9 cellular contexts compared by ENCODE assay signal in the genomic region with DNA sequence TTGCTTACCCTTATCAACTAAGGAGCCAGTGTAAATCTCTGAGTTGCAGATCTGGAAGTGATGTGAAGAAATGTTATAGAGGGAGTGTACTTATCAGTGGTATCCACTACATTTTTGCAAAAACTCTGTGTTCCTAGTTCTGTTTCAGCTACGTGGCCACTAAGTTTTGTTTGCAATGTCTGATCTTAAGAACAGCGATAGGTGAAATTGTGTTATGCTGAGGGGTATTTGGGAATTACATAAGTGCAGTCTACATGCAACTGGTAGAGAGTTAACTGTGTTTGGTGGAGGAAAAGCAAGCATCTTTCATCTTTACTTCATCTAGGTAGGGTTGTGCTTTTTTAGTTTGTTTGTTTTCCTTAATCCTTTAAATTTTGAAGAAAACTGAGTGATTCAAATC.
A peak's percentile ranks its signal among the peaks of the same experiment; 100 is the strongest.
DNase-seq lines count a peak whose midpoint lies in the region; ATAC-seq and TF ChIP-seq lines count a peak whose summit lies in the region.
"Had no signal": no experiment of that assay in that cellular context is flagged by ENCODE, and none has a peak within 500 bp of the region (broad histone marks: within the 10 kb centered on the region; RNA-seq: fewer than 3 reads in every experiment).

No MANE protein-coding gene starts in this region.

- TF ChIP-seq EP300 in sigmoid colon (IDR thresholded peaks at IDR 0.05), result no peak

- no peaks in the 10 kb centered on the region for H3K9me3 ChIP-seq in CD8-positive, alpha-beta T cell (ENCODE audit: low read length)
- H3K9me3 ChIP-seq in Karpas-422 (ENCODE audit: low read length), result no peaks in the 10 kb centered on the region
- H3K9me3 ChIP-seq in duodenal mucosa (ENCODE audit: control insufficient read depth in 1 of 2, low read length in 2 of 2), result no peaks in the 10 kb centered on the region
- no peaks in the 10 kb centered on the region for H3K9me3 ChIP-seq in sigmoid colon
- H3K9me3 ChIP-seq in mucosa of descending colon, result no peaks in the 10 kb centered on the region

- H3K4me1 Mint-ChIP-seq in CD8-positive, alpha-beta T cell (ENCODE audit: low read depth), result peaks cover 68% of the 10 kb centered on the region

- POLR2A ChIA-PET in CD8-positive, alpha-beta T cell (lab: Charles Lee), result interaction anchor here (0.7 to 3.3 kb wide), 11 partner anchors 9 to 111 kb away, joined by 3 to 20 read pairs (median 6); no protein-coding TSS in a partner anchor

- no peaks in the 10 kb centered on the region for H3K9me2 ChIP-seq in Karpas-422 (replicated peaks; ENCODE audit: insufficient read depth, low read length)

- peak overlapping the region; percentile 98 for H3K27ac Mint-ChIP-seq in CD8-positive, alpha-beta T cell

- intact Hi-C loops in CD8-positive, alpha-beta T cell (cut with DNase I, micrococcal nuclease), result loop anchor here (1.0 to 10.0 kb wide), 3 partner anchors 111 to 1350 kb away; a partner anchor contains a TSS
- intact Hi-C loops in sigmoid colon (cut with DNase I), result no loop called here
- intact Hi-C loops in mucosa of descending colon (cut with DNase I, micrococcal nuclease), result no loop called here

- no peak for ATAC-seq in CD8-positive, alpha-beta T cell
- ATAC-seq in mucosa of descending colon, result no peak

- no peaks in the 10 kb centered on the region; the same call in 1 of the 2 replicates for H3K79me2 ChIP-seq in Karpas-422 (ENCODE audit: low read length)

- H3K4me2 ChIP-seq in Karpas-422 (ENCODE audit: low read depth, low read length, poor library complexity, severe bottlenecking), result peak overlapping the region; percentile 67
- H3K4me2 ChIP-seq: KMS-11 had no signal

- peaks cover 50% of the 10 kb centered on the region for H3K4me1 ChIP-seq in CD8-positive, alpha-beta T cell (ENCODE audit: insufficient read depth, low read length)
- peaks cover 70% of the 10 kb centered on the region for H3K4me1 ChIP-seq in Karpas-422 (ENCODE audit: low read length)
- peaks cover 15 to 31% of the 10 kb centered on the region in 2 donors for H3K4me1 ChIP-seq in duodenal mucosa (ENCODE audit: control insufficient read depth in 1 of 2, insufficient read depth in 2 of 2, low read length in 2 of 2)
- H3K4me1 ChIP-seq in sigmoid colon, result peaks cover 0 to 46% (median 34%) of the 10 kb centered on the region in 4 donors
- peaks cover 12% of the 10 kb centered on the region for H3K4me1 ChIP-seq in mucosa of descending colon (ENCODE audit: low read depth)

- no peak for TF ChIP-seq POLR2A in sigmoid colon (IDR thresholded peaks at IDR 0.05)

- H3K4me3 ChIP-seq in CD8-positive, alpha-beta T cell (ENCODE audit: low read depth, low read length), result peak overlapping the region; percentile 73
- H3K4me3 ChIP-seq in Karpas-422 (ENCODE audit: low read length) (peak overlapping the region; percentile 42), duodenal mucosa (ENCODE audit: low read depth in 1 of 2, low read length in 2 of 2) (peak overlapping the region; percentile 68 to 87), sigmoid colon (no peak overlapping the region), mucosa of descending colon (no peak overlapping the region)

- H3K9ac ChIP-seq in Karpas-422 (ENCODE audit: low read length), result peak overlapping the region; percentile 48
- H3K9ac ChIP-seq in duodenal mucosa (ENCODE audit: low read depth in 1 of 2, low read length in 2 of 2), result peak overlapping the region; percentile 25 to 46
- H3K9ac ChIP-seq: KMS-11 had no signal

- no peaks in the 10 kb centered on the region for H3K27me3 Mint-ChIP-seq in CD8-positive, alpha-beta T cell (ENCODE audit: low read depth)

- CTCF ChIA-PET in CD8-positive, alpha-beta T cell (lab: Charles Lee), result interaction anchor here (0.9 to 5.1 kb wide), 5 partner anchors 9 to 111 kb away, joined by 3 to 28 read pairs (median 6); no protein-coding TSS in a partner anchor

- no peaks in the 10 kb centered on the region for H4K20me1 ChIP-seq in Karpas-422 (ENCODE audit: insufficient read depth, low read depth, low read length)

- TF ChIP-seq CTCF in CD8-positive, alpha-beta T cell (IDR thresholded peaks at IDR 0.05), result no peak
- TF ChIP-seq CTCF in sigmoid colon (IDR thresholded peaks at IDR 0.05), result no peak
- no peak for TF ChIP-seq CTCF in mucosa of descending colon (IDR thresholded peaks at IDR 0.05)

- H2AFZ ChIP-seq in Karpas-422 (ENCODE audit: low read length), result no peak overlapping the region

- peaks cover 45% of the 10 kb centered on the region for H3K36me3 Mint-ChIP-seq in CD8-positive, alpha-beta T cell

- H3K27me3 ChIP-seq in CD8-positive, alpha-beta T cell (ENCODE audit: insufficient read depth, low read length), result no peaks in the 10 kb centered on the region
- H3K27me3 ChIP-seq in Karpas-422 (ENCODE audit: low read length), result no peaks in the 10 kb centered on the region
- H3K27me3 ChIP-seq in duodenal mucosa (ENCODE audit: control insufficient read depth in 1 of 2, insufficient read depth in 2 of 2, low read length in 2 of 2), result no peaks in the 10 kb centered on the region
- no peaks in the 10 kb centered on the region for H3K27me3 ChIP-seq in sigmoid colon

- no peak for DNase-seq in CD8-positive, alpha-beta T cell
- DNase-seq in Karpas-422 (no peak), sigmoid colon (no peak), mucosa of descending colon (no peak), NCI-H1436 treated with DMSO at 0.1 percent for 48 hours (lab: John Stamatoyannopoulos, UW) (no peak), HCEC 1CT (no peak), NCI-H128 (lab: John Stamatoyannopoulos, UW; ENCODE audit: unreplicated experiment) (no peak)

- 61 to 80% methylated on average over 2 of the region's 2 CpGs for WGBS in sigmoid colon, 2 donors

- H3K27ac ChIP-seq in CD8-positive, alpha-beta T cell (ENCODE audit: low read depth, low read length), result peak overlapping the region; percentile 86
- H3K27ac ChIP-seq in Karpas-422 (ENCODE audit: low read length) (peak overlapping the region; percentile 67), duodenal mucosa (ENCODE audit: low read depth, low read length) (peak overlapping the region; percentile 23), sigmoid colon (peak overlapping the region; percentile 50 to 89 (median 78))
- H3K27ac ChIP-seq: KMS-11 had no signal

- no peaks in the 10 kb centered on the region for H3K9me3 Mint-ChIP-seq in CD8-positive, alpha-beta T cell

- H3K36me3 ChIP-seq in CD8-positive, alpha-beta T cell (ENCODE audit: insufficient read depth, low read length), result no peaks in the 10 kb centered on the region
- no peaks in the 10 kb centered on the region for H3K36me3 ChIP-seq in Karpas-422 (ENCODE audit: insufficient read depth, low read length)
- H3K36me3 ChIP-seq in duodenal mucosa (ENCODE audit: control insufficient read depth in 1 of 2, insufficient read depth in 2 of 2, low read length in 2 of 2), result no peaks in the 10 kb centered on the region
- no peaks in the 10 kb centered on the region for H3K36me3 ChIP-seq in sigmoid colon
- H3K36me3 ChIP-seq in mucosa of descending colon (ENCODE audit: low read depth), result no peaks in the 10 kb centered on the region

- peak overlapping the region; percentile 99 for H3K4me3 Mint-ChIP-seq in CD8-positive, alpha-beta T cell

Comparison
In these comparisons a context has a peak if more than half of its experiments do, and no peak if none do; other contexts are left out.
1. H3K27ac ChIP-seq: peak in every context shown above with its lines; median percentile 86 in CD8-positive, alpha-beta T cell; 78 in sigmoid colon; 67 in Karpas-422; 23 in duodenal mucosa.
2. H3K4me3 ChIP-seq: peak in CD8-positive, alpha-beta T cell (single experiment), Karpas-422 (single experiment) and duodenal mucosa (2 of 2); none in sigmoid colon (0 of 4) and mucosa of descending colon (single experiment).
3. intact Hi-C loops: an anchor here in CD8-positive, alpha-beta T cell (1.0 to 10.0 kb wide); none called in sigmoid colon and mucosa of descending colon.